In the genomic region with DNA sequence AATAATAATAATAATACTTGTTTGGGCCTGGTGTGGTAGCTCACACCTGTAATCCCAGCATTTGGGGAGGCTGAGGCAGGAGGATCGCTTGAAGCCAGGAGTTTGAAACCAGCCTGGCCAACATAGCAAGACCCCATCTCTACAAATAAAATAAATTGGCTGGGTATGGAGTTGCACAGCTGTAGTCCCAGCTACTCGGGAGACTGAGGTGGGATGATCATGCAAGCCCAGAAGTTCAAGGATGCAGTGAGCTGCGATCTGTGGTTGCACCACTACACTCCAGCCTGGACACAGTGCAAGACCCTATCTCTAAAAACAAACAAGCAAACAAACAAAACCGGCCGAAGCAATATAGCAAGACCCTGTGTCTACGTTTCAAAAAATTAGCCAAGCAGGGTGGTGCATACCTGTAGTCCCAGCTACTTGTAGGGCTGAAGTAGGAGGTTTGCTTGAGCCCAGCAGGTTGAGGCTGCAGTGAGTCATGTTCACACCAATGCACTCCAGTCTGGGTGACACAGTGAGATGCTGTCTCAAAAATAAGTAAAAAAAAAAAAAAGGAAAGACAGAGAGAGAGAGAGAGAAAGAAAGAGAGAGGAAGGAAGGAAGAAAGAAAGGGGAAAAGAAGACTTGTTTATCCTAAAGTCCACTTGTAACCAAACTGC, we compare ENCODE assay signal across 18 cellular contexts.
DNase-seq lines count a peak whose midpoint lies in the region; ATAC-seq lines count a peak whose summit lies in the region.
"Had no signal": no experiment of that assay in that cellular context is flagged by ENCODE, and none has a peak within 500 bp of the region (broad histone marks: within the 10 kb centered on the region; RNA-seq: fewer than 3 reads in every experiment).

No MANE protein-coding gene starts in this region.

- peak overlapping the region in 5 of 11 experiments; percentile 47 to 67 (median 59); a peak in 6 of 22 replicates for H3K27ac ChIP-seq in BLaER1 treated with 17β-estradiol and CSF1 and Interleukin-3, amounts not matched to agents 10 nM and 100 nM
- H3K27ac ChIP-seq: esophagus muscularis mucosa had no signal

- peaks cover 19 to 64% (median 38%) of the 10 kb centered on the region in 10 experiments; a peak in 19 of 20 replicates for H3K4me1 ChIP-seq in BLaER1 treated with 17β-estradiol and CSF1 and Interleukin-3, amounts not matched to agents 10 nM and 100 nM
- H3K4me1 ChIP-seq: esophagus muscularis mucosa had no signal

- peak overlapping the region; percentile 92 for H3K27ac Mint-ChIP-seq in activated CD8-positive, alpha-beta memory T cell treated with anti-CD3 and anti-CD28 coated beads, Interleukin-2, amount 10 ng/mL, durations not matched to agents 7 days and 5 days
- peak overlapping the region; percentile 8 for H3K27ac Mint-ChIP-seq in T-helper 17 cell
- peak overlapping the region; percentile 97 for H3K27ac Mint-ChIP-seq in central memory CD8-positive, alpha-beta T cell (ENCODE audit: low read depth)
- H3K27ac Mint-ChIP-seq: mesothelial cell of epicardium had no signal

- H3K9me3 Mint-ChIP-seq in activated CD8-positive, alpha-beta memory T cell treated with anti-CD3 and anti-CD28 coated beads, Interleukin-2, amount 10 ng/mL, durations not matched to agents 7 days and 5 days (ENCODE audit: low read depth): peaks cover 1% of the 10 kb centered on the region
- no peaks in the 10 kb centered on the region for H3K9me3 Mint-ChIP-seq in central memory CD8-positive, alpha-beta T cell

- no peak overlapping the region for H3K9ac ChIP-seq in BLaER1 treated with 17β-estradiol and CSF1 and Interleukin-3, amounts not matched to agents 10 nM and 100 nM

- H3K27me3 Mint-ChIP-seq in activated CD8-positive, alpha-beta memory T cell treated with anti-CD3 and anti-CD28 coated beads, Interleukin-2, amount 10 ng/mL, durations not matched to agents 7 days and 5 days: no peaks in the 10 kb centered on the region
- no peaks in the 10 kb centered on the region for H3K27me3 Mint-ChIP-seq in T-helper 17 cell
- no peaks in the 10 kb centered on the region for H3K27me3 Mint-ChIP-seq in central memory CD8-positive, alpha-beta T cell

- peaks cover 11% of the 10 kb centered on the region for H3K36me3 Mint-ChIP-seq in activated CD8-positive, alpha-beta memory T cell treated with anti-CD3 and anti-CD28 coated beads, Interleukin-2, amount 10 ng/mL, durations not matched to agents 7 days and 5 days
- H3K36me3 Mint-ChIP-seq in T-helper 17 cell (ENCODE audit: low read depth): no peaks in the 10 kb centered on the region
- H3K36me3 Mint-ChIP-seq in central memory CD8-positive, alpha-beta T cell (ENCODE audit: insufficient read depth): peaks cover 2% of the 10 kb centered on the region
- H3K36me3 Mint-ChIP-seq: mesothelial cell of epicardium had no signal

- H3K4me3 ChIP-seq in BLaER1 treated with 17β-estradiol and CSF1 and Interleukin-3, amounts not matched to agents 10 nM and 100 nM: no peak overlapping the region
- H3K4me3 ChIP-seq: esophagus muscularis mucosa had no signal

- DNase-seq in activated CD8-positive, alpha-beta memory T cell treated with anti-CD3 and anti-CD28 coated beads, Interleukin-2, amount 10 ng/mL, durations not matched to agents 7 days and 5 days: no peak
- DNase-seq in activated CD8-positive, alpha-beta memory T cell treated with anti-CD3 and anti-CD28 coated beads for 24 hours: no peak
- DNase-seq in T-helper 17 cell (no peak), AML-193 (lab: John Stamatoyannopoulos, UW) (no peak), NCI-H1105 (lab: John Stamatoyannopoulos, UW) (no peak)
- no peak for DNase-seq in central memory CD8-positive, alpha-beta T cell (ENCODE audit: low spot score in 2 of 2)
- DNase-seq: ACHN; caudate nucleus; DMS79 treated with DMSO at 0.1 percent for 48 hours; NCI-H1436 treated with DMSO at 0.1 percent for 48 hours; NCI-H774; stimulated activated naive CD4-positive, alpha-beta T cell treated with Interleukin-2 at 50 U/mL for 16 hours; trophoblast cell had no signal

- no peaks in the 10 kb centered on the region for H4K20me1 ChIP-seq in BLaER1 treated with 17β-estradiol and CSF1 and Interleukin-3, amounts not matched to agents 10 nM and 100 nM

- H3K4me2 ChIP-seq in BLaER1 treated with 17β-estradiol and CSF1 and Interleukin-3, amounts not matched to agents 10 nM and 100 nM: peak overlapping the region in 7 of 11 experiments; percentile 5 to 65 (median 39); a peak in 8 of 22 replicates

- ATAC-seq in activated CD8-positive, alpha-beta memory T cell treated with anti-CD3 and anti-CD28 coated beads, Interleukin-2, amount 10 ng/mL, durations not matched to agents 7 days and 5 days: no peak
- ATAC-seq in T-helper 17 cell: no peak
- no peak for ATAC-seq in central memory CD8-positive, alpha-beta T cell (replicated peaks; ENCODE audit: extremely low read depth, poor library complexity, severe bottlenecking)
- no peak for ATAC-seq in HG03460 (IDR thresholded peaks at IDR 0.05; ENCODE audit: unreplicated experiment)
- ATAC-seq: Panc1 had no signal

- peaks cover 0 to 6% (median 0%) of the 10 kb centered on the region in 11 experiments; a peak in 5 of 22 replicates for H3K36me3 ChIP-seq in BLaER1 treated with 17β-estradiol and CSF1 and Interleukin-3, amounts not matched to agents 10 nM and 100 nM
- H3K36me3 ChIP-seq: esophagus muscularis mucosa had no signal

- no peak overlapping the region for H3K4me3 Mint-ChIP-seq in activated CD8-positive, alpha-beta memory T cell treated with anti-CD3 and anti-CD28 coated beads, Interleukin-2, amount 10 ng/mL, durations not matched to agents 7 days and 5 days
- peak overlapping the region; percentile 69 for H3K4me3 Mint-ChIP-seq in T-helper 17 cell
- H3K4me3 Mint-ChIP-seq in central memory CD8-positive, alpha-beta T cell: peak overlapping the region; percentile 52
- H3K4me3 Mint-ChIP-seq: mesothelial cell of epicardium had no signal

- peaks cover 34% of the 10 kb centered on the region for H3K4me1 Mint-ChIP-seq in activated CD8-positive, alpha-beta memory T cell treated with anti-CD3 and anti-CD28 coated beads, Interleukin-2, amount 10 ng/mL, durations not matched to agents 7 days and 5 days
- peaks cover 36% of the 10 kb centered on the region for H3K4me1 Mint-ChIP-seq in T-helper 17 cell
- peaks cover 24% of the 10 kb centered on the region for H3K4me1 Mint-ChIP-seq in central memory CD8-positive, alpha-beta T cell
- H3K4me1 Mint-ChIP-seq: mesothelial cell of epicardium had no signal

- H3K9me3 ChIP-seq in BLaER1 treated with 17β-estradiol and CSF1 and Interleukin-3, amounts not matched to agents 10 nM and 100 nM (replicated peaks in 1 of 11): peaks cover 2 to 15% (median 5%) of the 10 kb centered on the region in 11 experiments; a peak in 20 of 22 replicates
- H3K9me3 ChIP-seq in T-helper 17 cell (ENCODE audit: control insufficient read depth, low read length, poor library complexity, severe bottlenecking): no peaks in the 10 kb centered on the region
- H3K9me3 ChIP-seq: esophagus muscularis mucosa had no signal

- no peaks in the 10 kb centered on the region for H3K27me3 ChIP-seq in BLaER1 treated with 17β-estradiol and CSF1 and Interleukin-3, amounts not matched to agents 10 nM and 100 nM
- H3K27me3 ChIP-seq: esophagus muscularis mucosa had no signal

- CTCF ChIA-PET in activated CD8-positive, alpha-beta memory T cell treated with anti-CD3 and anti-CD28 coated beads, Interleukin-2, amount 10 ng/mL, durations not matched to agents 7 days and 5 days (lab: Charles Lee): interaction anchor here (0.7 to 4.7 kb wide), 4 partner anchors 9 to 86 kb away, joined by 3 to 39 read pairs (median 6); partner anchors contain the start of gene KDM7A

Comparison
In these comparisons a context has a peak if more than half of its experiments do, and no peak if none do; other contexts are left out.
1. H3K27ac Mint-ChIP-seq: peak in every context shown above with its lines; median percentile 97 in central memory CD8-positive, alpha-beta T cell; 92 in activated CD8-positive, alpha-beta memory T cell treated with anti-CD3 and anti-CD28 coated beads, Interleukin-2, amount 10 ng/mL, durations not matched to agents 7 days and 5 days; 8 in T-helper 17 cell.